In genomic region chr4:105624530-105624929, GRCh38 we compare ENCODE assay signal across 9 cellular contexts.
DNase-seq lines count a peak whose midpoint lies in the region; ATAC-seq lines count a peak whose summit lies in the region.
"Had no signal": no experiment of that assay in that cellular context is flagged by ENCODE, and none has a peak within 500 bp of the region (broad histone marks: within the 10 kb centered on the region; RNA-seq: fewer than 3 reads in every experiment).

No MANE protein-coding gene starts in this region.

- CTCF ChIA-PET in CD4-positive, alpha-beta memory T cell (lab: Charles Lee; ENCODE audit: partially characterized antibody): no interaction called here

- no peaks in the 10 kb centered on the region for H3K36me3 ChIP-seq in CD4-positive, alpha-beta memory T cell (ENCODE audit: insufficient read depth, low read length)

- no peaks in the 10 kb centered on the region for H3K4me1 Mint-ChIP-seq in effector memory CD8-positive, alpha-beta T cell (ENCODE audit: low read depth in 2 of 2)
- H3K4me1 Mint-ChIP-seq in CD4-positive, alpha-beta memory T cell: no peaks in the 10 kb centered on the region

- no peaks in the 10 kb centered on the region for H3K9me3 Mint-ChIP-seq in effector memory CD8-positive, alpha-beta T cell
- H3K9me3 Mint-ChIP-seq in CD4-positive, alpha-beta memory T cell: peaks cover 0 to 1% (median 0%) of the 10 kb centered on the region in 8 donors

- ATAC-seq in GM18511 (IDR thresholded peaks at IDR 0.05; ENCODE audit: unreplicated experiment): peak; percentile 70
- ATAC-seq in HG02642 (IDR thresholded peaks at IDR 0.05; ENCODE audit: poor library complexity, unreplicated experiment): peak; percentile 68
- no peak for ATAC-seq in effector memory CD8-positive, alpha-beta T cell (replicated peaks)

- no peaks in the 10 kb centered on the region for H3K36me3 Mint-ChIP-seq in effector memory CD8-positive, alpha-beta T cell (ENCODE audit: insufficient read depth)
- H3K36me3 Mint-ChIP-seq in CD4-positive, alpha-beta memory T cell: no peaks in the 10 kb centered on the region

- no peaks in the 10 kb centered on the region for H3K9me3 ChIP-seq in CD4-positive, alpha-beta memory T cell (ENCODE audit: control insufficient read depth in 1 of 2, low read length in 2 of 2)

- DNase-seq in T1000 (lab: John Stamatoyannopoulos, UW) (peak; percentile 22), medulla oblongata (ENCODE audit: extremely low spot score) (peak; percentile 20), SIG-M5 (lab: John Stamatoyannopoulos, UW) (no peak), amniotic stem cell (lab: John Stamatoyannopoulos, UW) (no peak)
- DNase-seq in effector memory CD8-positive, alpha-beta T cell: no peak
- no peak for DNase-seq in CD4-positive, alpha-beta memory T cell
- DNase-seq: activated effector memory CD4-positive, alpha-beta T cell treated with Interleukin-2 at 50 U/mL for 16 hours had no signal

- intact Hi-C loops in CD4-positive, alpha-beta memory T cell (cut with micrococcal nuclease): no loop called here

- H3K27me3 ChIP-seq in CD4-positive, alpha-beta memory T cell (ENCODE audit: insufficient read depth, low read length): no peaks in the 10 kb centered on the region

- no peak overlapping the region for H3K27ac ChIP-seq in CD4-positive, alpha-beta memory T cell (ENCODE audit: low read depth, low read length)

- peaks cover 19 to 37% of the 10 kb centered on the region in 2 donors for H3K27me3 Mint-ChIP-seq in effector memory CD8-positive, alpha-beta T cell
- H3K27me3 Mint-ChIP-seq in CD4-positive, alpha-beta memory T cell: peaks cover 0 to 8% of the 10 kb centered on the region in 2 donors

- no peak overlapping the region for H3K4me3 Mint-ChIP-seq in effector memory CD8-positive, alpha-beta T cell
- H3K4me3 Mint-ChIP-seq in CD4-positive, alpha-beta memory T cell: no peak overlapping the region

- no peaks in the 10 kb centered on the region for H3K4me1 ChIP-seq in CD4-positive, alpha-beta memory T cell (ENCODE audit: insufficient read depth, low read length)

- POLR2A ChIA-PET in CD4-positive, alpha-beta memory T cell (lab: Charles Lee; ENCODE audit: partially characterized antibody): no interaction called here

- H3K27ac Mint-ChIP-seq in effector memory CD8-positive, alpha-beta T cell: no peak overlapping the region
- H3K27ac Mint-ChIP-seq in CD4-positive, alpha-beta memory T cell: no peak overlapping the region

- no peak overlapping the region for H3K4me3 ChIP-seq in CD4-positive, alpha-beta memory T cell (ENCODE audit: low read length in 2 of 2)

Comparison
In these comparisons a context has a peak if more than half of its experiments do, and no peak if none do; other contexts are left out.
1. DNase-seq: peak in T1000 (single experiment) and medulla oblongata (single experiment); none in effector memory CD8-positive, alpha-beta T cell (0 of 3), SIG-M5 (single experiment), amniotic stem cell (single experiment) and CD4-positive, alpha-beta memory T cell (0 of 5).